ENCODE assay signal across 15 cellular contexts in genomic region chr4:142128529-142128928, GRCh38.
DNase-seq lines count a peak whose midpoint lies in the region; ATAC-seq and TF ChIP-seq lines count a peak whose summit lies in the region.
"Had no signal": no experiment of that assay in that cellular context is flagged by ENCODE, and none has a peak within 500 bp of the region (broad histone marks: within the 10 kb centered on the region; RNA-seq: fewer than 3 reads in every experiment).

No MANE protein-coding gene starts in this region.

- H3K36me3 ChIP-seq in heart left ventricle (peaks cover 0 to 6% (median 0%) of the 10 kb centered on the region in 9 donors), upper lobe of right lung (no peaks in the 10 kb centered on the region)
- H3K36me3 ChIP-seq: BLaER1 treated with 17β-estradiol and CSF1 and Interleukin-3, amounts not matched to agents 10 nM and 100 nM; WERI-Rb-1 had no signal

- no peak for TF ChIP-seq CTCF in heart left ventricle (IDR thresholded peaks at IDR 0.05)
- TF ChIP-seq CTCF in upper lobe of right lung (IDR thresholded peaks at IDR 0.05) = no peak

- H3K9me3 ChIP-seq in heart left ventricle = no peaks in the 10 kb centered on the region
- no peaks in the 10 kb centered on the region for H3K9me3 ChIP-seq in upper lobe of right lung
- H3K9me3 ChIP-seq: BLaER1 treated with 17β-estradiol and CSF1 and Interleukin-3, amounts not matched to agents 10 nM and 100 nM had no signal

- H3K4me3 ChIP-seq in heart left ventricle (no peak overlapping the region), upper lobe of right lung (no peak overlapping the region)
- H3K4me3 ChIP-seq: BLaER1 treated with 17β-estradiol and CSF1 and Interleukin-3, amounts not matched to agents 10 nM and 100 nM had no signal

- no peaks in the 10 kb centered on the region for H3K27me3 ChIP-seq in heart left ventricle
- H3K27me3 ChIP-seq in upper lobe of right lung = no peaks in the 10 kb centered on the region
- H3K27me3 ChIP-seq: BLaER1 treated with 17β-estradiol and CSF1 and Interleukin-3, amounts not matched to agents 10 nM and 100 nM had no signal

- intact Hi-C loops in heart left ventricle (cut with DNase I) = loop anchor here (2.0 to 10.0 kb wide), 11 partner anchors 224 to 1356 kb away; partner anchors contain the start of gene INPP4B (in 5 of the 10)
- intact Hi-C loops in cardiac septum (cut with DNase I) = loop anchor here (5.0 kb wide), 3 partner anchors 224 to 719 kb away; partner anchors contain the start of gene INPP4B
- intact Hi-C loops in upper lobe of right lung (cut with DNase I) = no loop called here

- H3K4me1 ChIP-seq in heart left ventricle (peaks cover 0 to 42% (median 14%) of the 10 kb centered on the region in 12 donors), upper lobe of right lung (no peaks in the 10 kb centered on the region)

- H3K27ac ChIP-seq in heart left ventricle = peak overlapping the region in 6 of 12 donors; percentile 6 to 50 (median 38)
- H3K27ac ChIP-seq in upper lobe of right lung = peak overlapping the region; percentile 32
- H3K27ac ChIP-seq: BLaER1 treated with 17β-estradiol and CSF1 and Interleukin-3, amounts not matched to agents 10 nM and 100 nM; RWPE1; WERI-Rb-1 had no signal

- 9 to 17% (median 14%) methylated on average over 3 of the region's 3 CpGs for WGBS in heart left ventricle, 4 donors

- DNase-seq in heart left ventricle (peak in 4 of 5 donors; percentile 25 to 29 (median 26)), cardiac septum (ENCODE audit: low spot score) (no peak), dermis blood vessel endothelial cell (peak; percentile 94), medulla oblongata (ENCODE audit: extremely low spot score) (peak; percentile 31), upper lobe of right lung (no peak), HT-29 (ENCODE audit: low spot score) (no peak), DMS53 treated with DMSO at 0.1 percent for 48 hours (lab: John Stamatoyannopoulos, UW; ENCODE audit: unreplicated experiment) (no peak), NCI-H146 (lab: John Stamatoyannopoulos, UW) (no peak)
- DNase-seq: activated effector memory CD4-positive, alpha-beta T cell treated with Interleukin-2 at 50 U/mL for 16 hours; GOT3; hippocampal formation; small intestine; WERI-Rb-1 had no signal

- TF ChIP-seq POLR2A in heart left ventricle (IDR thresholded peaks at IDR 0.05) = no peak

- ATAC-seq in heart left ventricle = peak; percentile 17 to 63 (median 42)
- ATAC-seq in upper lobe of right lung = no peak

Comparison
In these comparisons a context has a peak if more than half of its experiments do, and no peak if none do; other contexts are left out.
1. DNase-seq: peak in heart left ventricle (4 of 5), dermis blood vessel endothelial cell (single experiment) and medulla oblongata (single experiment); none in cardiac septum (single experiment), upper lobe of right lung (single experiment), HT-29 (single experiment), DMS53 treated with DMSO at 0.1 percent for 48 hours (single experiment) and NCI-H146 (single experiment).